ENCODE assay signal across 1 cellular context in genomic region chr7:26191233-26191973, GRCh38.
TF ChIP-seq lines count a peak whose summit lies in the region.

No MANE protein-coding gene starts in this region.

TF ChIP-seq in K562, 482 proteins besides CTCF, POLR2A, EP300 and RAD21:
- no peak for TF ChIP-seq SMARCC2 (IDR thresholded peaks at IDR 0.05; ENCODE audit: low read depth)
- no peak for TF ChIP-seq ADNP (tag; IDR thresholded peaks at IDR 0.05)
- TF ChIP-seq KHSRP (IDR thresholded peaks at IDR 0.05) = 0 out of 2 replicates have a peak, but pooled peaks have one; percentile 38
- TF ChIP-seq ARHGAP35 (IDR thresholded peaks at IDR 0.05; ENCODE audit: partially characterized antibody) = no peak
- no peak for TF ChIP-seq BRF2 (IDR thresholded peaks at IDR 0.05; ENCODE audit: borderline replicate concordance, insufficient read depth, insufficient read length)
- TF ChIP-seq PML (IDR thresholded peaks at IDR 0.05; ENCODE audit: low read length) = 0 out of 2 replicates have a peak, but pooled peaks have one; percentile 31
- TF ChIP-seq SIX5 (IDR thresholded peaks at IDR 0.05; ENCODE audit: borderline replicate concordance in 1 of 2, insufficient read depth in 1 of 2, low read depth in 1 of 2, low read length in 2 of 2) = no peak
- TF ChIP-seq RBFOX2 (IDR thresholded peaks at IDR 0.05; ENCODE audit: low read depth, low read length) = peak; percentile 58
- TF ChIP-seq ZFP30 (CRISPR knock-in tag; IDR thresholded peaks at IDR 0.05; ENCODE audit: borderline replicate concordance) = no peak
- no peak for TF ChIP-seq NCOA1 (IDR thresholded peaks at IDR 0.05; ENCODE audit: low read depth)
- TF ChIP-seq POLR2AphosphoS5 (IDR thresholded peaks at IDR 0.05; ENCODE audit: control insufficient read depth, insufficient read depth, low read depth, low read length) = 0 out of 2 replicates have a peak, but pooled peaks have one; percentile 47
- peak; percentile 57 for TF ChIP-seq POLR2G (IDR thresholded peaks at IDR 0.05; ENCODE audit: low read depth, low read length)
- TF ChIP-seq RBM22 (IDR thresholded peaks at IDR 0.05; ENCODE audit: low read depth, low read length, poor library complexity, severe bottlenecking) = peak; percentile 83
- peak; percentile 46 for TF ChIP-seq PCBP2 (IDR thresholded peaks at IDR 0.05; ENCODE audit: low read depth, low read length, poor library complexity, severe bottlenecking)
